In genomic region chr1:151581946-151582345, GRCh38 we compare ENCODE assay signal across 17 cellular contexts. TPM values are rescaled to one million over a fixed set of nuclear protein-coding genes. Genes with fewer than 3 reads are reported as not detected.
DNase-seq lines count a peak whose midpoint lies in the region; ATAC-seq and TF ChIP-seq lines count a peak whose summit lies in the region.
"Had no signal": no experiment of that assay in that cellular context is flagged by ENCODE, and none has a peak within 500 bp of the region (broad histone marks: within the 10 kb centered on the region; RNA-seq: fewer than 3 reads in every experiment).

No MANE protein-coding gene starts in this region.

- no peak for TF ChIP-seq RAD21 in HCT116 (IDR thresholded peaks at IDR 0.05; ENCODE audit: low read depth)

- H3K4ac ChIP-seq in mesenchymal stem cell (ENCODE audit: low read depth in 1 of 2, low read length in 2 of 2) = no peak overlapping the region

- CTCF ChIA-PET in HCT116 (lab: Charles Lee) = no interaction called here

- H3K36me3 ChIP-seq in HCT116 (ENCODE audit: control insufficient read depth in 1 of 2, insufficient read depth in 2 of 2, low read length in 2 of 2) = 0 out of 4 replicates have a peak, but pooled peaks cover 0 to 3% of the 10 kb centered on the region in 2 experiments
- H3K36me3 ChIP-seq in RWPE2 (ENCODE audit: low read depth) = peaks cover 63% of the 10 kb centered on the region
- peaks cover 15 to 35% of the 10 kb centered on the region in 2 experiments for H3K36me3 ChIP-seq in mesenchymal stem cell (ENCODE audit: control insufficient read depth in 1 of 2, insufficient read depth in 2 of 2, low read depth in 1 of 2, low read length in 2 of 2)
- peaks cover 7% of the 10 kb centered on the region for H3K36me3 ChIP-seq in suprapubic skin

- H3K9me3 ChIP-seq in HCT116 (ENCODE audit: control insufficient read depth in 1 of 2, insufficient read depth in 1 of 2, low read depth in 1 of 2, low read length in 2 of 2) (no peaks in the 10 kb centered on the region), RWPE2 (ENCODE audit: severe bottlenecking) (no peaks in the 10 kb centered on the region), mesenchymal stem cell (ENCODE audit: control insufficient read depth, low read length) (no peaks in the 10 kb centered on the region), suprapubic skin (no peaks in the 10 kb centered on the region)

- TF ChIP-seq POLR2A in HCT116 (IDR thresholded peaks at IDR 0.05; ENCODE audit: borderline replicate concordance, extremely low read depth, insufficient read depth, insufficient read length) (no peak), suprapubic skin (IDR thresholded peaks at IDR 0.05) (no peak)

- no peaks in the 10 kb centered on the region for H3K27me3 ChIP-seq in HCT116 (ENCODE audit: insufficient read depth, low read length)
- no peaks in the 10 kb centered on the region for H3K27me3 ChIP-seq in RWPE2 (ENCODE audit: insufficient read depth, poor library complexity, severe bottlenecking)
- no peaks in the 10 kb centered on the region for H3K27me3 ChIP-seq in mesenchymal stem cell (ENCODE audit: control insufficient read depth in 1 of 2, insufficient read depth in 1 of 2, low read length in 2 of 2)
- H3K27me3 ChIP-seq in suprapubic skin = no peaks in the 10 kb centered on the region

- no peaks in the 10 kb centered on the region for H3K9me3 Mint-ChIP-seq in HFFc6

- peaks cover 15 to 40% of the 10 kb centered on the region in 2 experiments for H3K4me1 ChIP-seq in HCT116 (ENCODE audit: control insufficient read depth in 1 of 2, insufficient read depth in 2 of 2, low read length in 2 of 2)
- peaks cover 44% of the 10 kb centered on the region for H3K4me1 ChIP-seq in RWPE2 (ENCODE audit: insufficient read depth, poor library complexity, severe bottlenecking)
- peaks cover 17% of the 10 kb centered on the region for H3K4me1 ChIP-seq in mesenchymal stem cell (ENCODE audit: control insufficient read depth, insufficient read depth, low read depth, low read length)
- peaks cover 75% of the 10 kb centered on the region for H3K4me1 ChIP-seq in suprapubic skin

- H2BK120ac ChIP-seq in mesenchymal stem cell (ENCODE audit: low read depth, low read length) = no peak overlapping the region

- H3K4me3 Mint-ChIP-seq in HFFc6 = no peak overlapping the region

- TSS peak; percentile 27 for BruUV-seq in HCT116 (replicated peaks; lab: Mats Ljungman, UMichigan)

- no peak overlapping the region for H4K8ac ChIP-seq in mesenchymal stem cell (ENCODE audit: low read length)

- TF ChIP-seq CTCF in HCT116 (IDR thresholded peaks at IDR 0.05 in 2 of 3, conservative IDR thresholded peaks at IDR 0.05 in 1 of 3; ENCODE audit: borderline replicate concordance in 1 of 3, insufficient read depth in 1 of 3, low read depth in 2 of 3, low read length in 2 of 3) (no peak), RWPE2 (IDR thresholded peaks at IDR 0.05; ENCODE audit: poor library complexity, severe bottlenecking) (no peak), suprapubic skin (IDR thresholded peaks at IDR 0.05) (no peak), HFFc6 (IDR thresholded peaks at IDR 0.05) (no peak)

- RAD21 ChIA-PET in HCT116 (lab: Charles Lee; ENCODE audit: low non-redundant PET in 1 of 2, low total read pairs in 2 of 2, uncharacterized antibody in 2 of 2, unreplicated experiment in 2 of 2) = no interaction called here

- no peak overlapping the region for H2BK12ac ChIP-seq in mesenchymal stem cell (ENCODE audit: low read length in 2 of 2)

- H4K20me1 ChIP-seq in HCT116 (ENCODE audit: insufficient read depth) = no peaks in the 10 kb centered on the region

- H3K9me2 ChIP-seq in HCT116 (ENCODE audit: insufficient read depth) = no peaks in the 10 kb centered on the region

- peaks cover 6% of the 10 kb centered on the region for H3K27me3 Mint-ChIP-seq in HFFc6 (ENCODE audit: insufficient read depth)

- H3K4me1 Mint-ChIP-seq in HFFc6 (ENCODE audit: low read depth) = peaks cover 40% of the 10 kb centered on the region

- H2AFZ ChIP-seq in HCT116 (ENCODE audit: low read depth, low read length, poor library complexity, severe bottlenecking) (no peak overlapping the region), mesenchymal stem cell (ENCODE audit: low read depth, low read length) (no peak overlapping the region)

- no peak overlapping the region for H3K23ac ChIP-seq in mesenchymal stem cell (ENCODE audit: low read length in 2 of 2)

- no peak for DNase-seq in HCT116 (ENCODE audit: low read depth, low spot score)
- no peak for DNase-seq in RWPE2 (ENCODE audit: low spot score)
- no peak for DNase-seq in mesenchymal stem cell
- DNase-seq in suprapubic skin (ENCODE audit: low spot score in 2 of 2) = no peak
- DNase-seq in inferior parietal cortex (ENCODE audit: extremely low spot score) = no peak
- DNase-seq in HFFc6 = no peak
- DNase-seq: AML-193, DMS79, NCI-H1417, NCI-H187, NCI-H2107, NCI-H510A, PC-3 had no signal

- H3K27ac ChIP-seq in HCT116 (ENCODE audit: low read depth, low read length) (no peak overlapping the region), RWPE2 (ENCODE audit: poor library complexity, severe bottlenecking) (peak overlapping the region; percentile 83), mesenchymal stem cell (ENCODE audit: low read length, poor library complexity, severe bottlenecking) (peak overlapping the region; percentile 13), suprapubic skin (peak overlapping the region; percentile 70)
- H3K27ac ChIP-seq: C4-2B, HL-60, KMS-11 had no signal

- no peaks in the 10 kb centered on the region for H3K79me2 ChIP-seq in HCT116 (ENCODE audit: insufficient read depth, low read length)

- ATAC-seq in HCT116 (no peak), RWPE2 (ENCODE audit: low read depth) (no peak), GM19397 (IDR thresholded peaks at IDR 0.05; ENCODE audit: unreplicated experiment) (no peak)
- ATAC-seq: PC-3 had no signal

- peaks cover 13% of the 10 kb centered on the region; the same call in 1 of the 2 replicates for H3K36me3 Mint-ChIP-seq in HFFc6 (ENCODE audit: low read depth)

- 90% methylated on average over 1 of the region's 1 CpG for WGBS in mesenchymal stem cell
- 78% methylated on average over 1 of the region's 1 CpG for WGBS in suprapubic skin

- intact Hi-C loops in HCT116 (cut with micrococcal nuclease) = no loop called here

- no peak overlapping the region for H3K14ac ChIP-seq in mesenchymal stem cell (ENCODE audit: low read length in 2 of 2)

- POLR2A ChIA-PET in HCT116 (lab: Charles Lee) = no interaction called here

- no peak overlapping the region for H3K4me2 ChIP-seq in HCT116 (ENCODE audit: low read length)
- H3K4me2 ChIP-seq in mesenchymal stem cell (ENCODE audit: low read length, poor library complexity, severe bottlenecking) = no peak overlapping the region
- H3K4me2 ChIP-seq: KMS-11 had no signal

- no peak overlapping the region for H3K9ac ChIP-seq in HCT116 (ENCODE audit: low read length)
- no peak overlapping the region for H3K9ac ChIP-seq in mesenchymal stem cell (ENCODE audit: low read length)
- H3K9ac ChIP-seq: KMS-11 had no signal

- H3K18ac ChIP-seq in mesenchymal stem cell (ENCODE audit: low read depth in 1 of 2, low read length in 2 of 2) = no peak overlapping the region

- no peak for TF ChIP-seq EP300 in suprapubic skin (IDR thresholded peaks at IDR 0.05)

- no peak overlapping the region for H3K27ac Mint-ChIP-seq in HFFc6

- no peak overlapping the region for H3K4me3 ChIP-seq in HCT116 (replicated peaks in 1 of 2; ENCODE audit: low read depth in 1 of 2, low read length in 2 of 2)
- H3K4me3 ChIP-seq in RWPE2 (ENCODE audit: severe bottlenecking) = no peak overlapping the region
- H3K4me3 ChIP-seq in mesenchymal stem cell (ENCODE audit: insufficient read depth in 1 of 2, low read depth in 1 of 2, low read length in 2 of 2) = no peak overlapping the region
- H3K4me3 ChIP-seq in suprapubic skin = no peak overlapping the region

- H3K79me1 ChIP-seq in mesenchymal stem cell (replicated peaks; ENCODE audit: low read length, poor library complexity, severe bottlenecking) = peaks cover 2% of the 10 kb centered on the region

- no peak overlapping the region for H4K91ac ChIP-seq in mesenchymal stem cell (ENCODE audit: low read length)

- no peak overlapping the region for H2BK5ac ChIP-seq in mesenchymal stem cell (ENCODE audit: low read depth, low read length, poor library complexity, severe bottlenecking)

- no peak overlapping the region for H2AK5ac ChIP-seq in mesenchymal stem cell (ENCODE audit: low read length, severe bottlenecking)

- no peak overlapping the region for H2BK15ac ChIP-seq in mesenchymal stem cell (ENCODE audit: low read depth, poor library complexity, severe bottlenecking)

TF ChIP-seq in HCT116, 20 proteins besides CTCF, POLR2A, EP300 and RAD21 (continues in another document):
- TF ChIP-seq ZBTB33 (IDR thresholded peaks at IDR 0.05; ENCODE audit: extremely low read depth, insufficient replicate concordance, low read length) = no peak
- TF ChIP-seq ATF3 (IDR thresholded peaks at IDR 0.05) = no peak
- TF ChIP-seq JUND (IDR thresholded peaks at IDR 0.05) = no peak

RNA-seq across cellular contexts. Expression of gene SNX27, which starts 29.9 kb away (rescaled TPM):
- total RNA-seq in HCT116 (2021; ENCODE audit: unreplicated experiment) = 42.2 TPM
- 11.7 and 11.8 TPM in 2 replicates for polyA plus RNA-seq in HCT116 (2012)
- polyA plus RNA-seq in mesenchymal stem cell (2013, experiment 1 of 2) = 19.7 TPM
- polyA plus RNA-seq in mesenchymal stem cell (2013, experiment 2 of 2) = 18.9 TPM
- 10 to 100 TPM; 19.8 to 45.4 (median 29.0) TPM for total RNA-seq in suprapubic skin
- 10 to 100 TPM; 29.2 to 31.8 (median 31.0) TPM for total RNA-seq in HFFc6 (2021; fragmentation: NEBNext Ultra II Directional; extraction: Animal tissue kit (Norgen Biotek cat#: 25700))

RNA-seq across cellular contexts. Expression of gene TUFT1, which starts 41.8 kb away (rescaled TPM):
- total RNA-seq in HCT116 (2021; ENCODE audit: unreplicated experiment) (12.3 TPM), suprapubic skin (100 to 1,000 TPM in 1 of 4 donors, 10 to 100 TPM in 3; 83.4 to 121 (median 91.5) TPM)
- 12.9 and 13.8 TPM in 2 replicates for polyA plus RNA-seq in HCT116 (2012)
- polyA plus RNA-seq in mesenchymal stem cell (2013, experiment 1 of 2) = 5.8 TPM
- polyA plus RNA-seq in mesenchymal stem cell (2013, experiment 2 of 2) = 6.0 TPM
- 10 to 100 TPM in 2 of 6 experiments, 1 to 10 TPM in 4; 6.5 to 20.2 (median 7.3) TPM for total RNA-seq in HFFc6 (2021; fragmentation: NEBNext Ultra II Directional; extraction: Animal tissue kit (Norgen Biotek cat#: 25700))
